Comparison of ENCODE assay signal across 9 cellular contexts in genomic region chr6:129498556-129498940, GRCh38.
DNase-seq lines count a peak whose midpoint lies in the region; ATAC-seq and TF ChIP-seq lines count a peak whose summit lies in the region.
"Had no signal": no experiment of that assay in that cellular context is flagged by ENCODE, and none has a peak within 500 bp of the region (broad histone marks: within the 10 kb centered on the region; RNA-seq: fewer than 3 reads in every experiment).

No MANE protein-coding gene starts in this region.

- no peaks in the 10 kb centered on the region for H3K9me3 Mint-ChIP-seq in activated T-cell treated with anti-CD3 and anti-CD28 coated beads, Interleukin-2, amount 50 U/mL, for 4 hours
- H3K9me3 Mint-ChIP-seq in activated naive CD8-positive, alpha-beta T cell treated with anti-CD3 and anti-CD28 coated beads, Interleukin-2, amount 10 ng/mL, durations not matched to agents 7 days and 5 days, result no peaks in the 10 kb centered on the region
- H3K9me3 Mint-ChIP-seq: memory B cell had no signal

- peak overlapping the region; percentile 4 for H3K4me3 ChIP-seq in suprapubic skin
- no peak overlapping the region for H3K4me3 ChIP-seq in sigmoid colon

- H3K4me1 ChIP-seq in foreskin keratinocyte, result peaks cover 66% of the 10 kb centered on the region
- peaks cover 49% of the 10 kb centered on the region for H3K4me1 ChIP-seq in suprapubic skin
- peaks cover 0 to 15% (median 4%) of the 10 kb centered on the region in 4 donors for H3K4me1 ChIP-seq in sigmoid colon

- ATAC-seq in activated T-cell treated with anti-CD3 and anti-CD28 coated beads, Interleukin-2, amount 50 U/mL, for 4 hours, result peak in 1 of 2 donors; percentile 23
- no peak for ATAC-seq in activated naive CD8-positive, alpha-beta T cell treated with anti-CD3 and anti-CD28 coated beads, Interleukin-2, amount 10 ng/mL, durations not matched to agents 7 days and 5 days (ENCODE audit: low read depth)
- ATAC-seq in foreskin keratinocyte (no peak), GM18868 (IDR thresholded peaks at IDR 0.05; ENCODE audit: unreplicated experiment) (no peak)

- no peaks in the 10 kb centered on the region for H3K36me3 Mint-ChIP-seq in activated T-cell treated with anti-CD3 and anti-CD28 coated beads, Interleukin-2, amount 50 U/mL, for 4 hours (ENCODE audit: insufficient read depth)
- no peaks in the 10 kb centered on the region for H3K36me3 Mint-ChIP-seq in activated naive CD8-positive, alpha-beta T cell treated with anti-CD3 and anti-CD28 coated beads, Interleukin-2, amount 10 ng/mL, durations not matched to agents 7 days and 5 days
- H3K36me3 Mint-ChIP-seq: memory B cell had no signal

- H3K27me3 ChIP-seq in foreskin keratinocyte, result no peaks in the 10 kb centered on the region
- H3K27me3 ChIP-seq in suprapubic skin, result no peaks in the 10 kb centered on the region
- H3K27me3 ChIP-seq in sigmoid colon, result no peaks in the 10 kb centered on the region

- no peaks in the 10 kb centered on the region for H3K27me3 Mint-ChIP-seq in activated T-cell treated with anti-CD3 and anti-CD28 coated beads, Interleukin-2, amount 50 U/mL, for 4 hours (ENCODE audit: low read depth)
- no peaks in the 10 kb centered on the region for H3K27me3 Mint-ChIP-seq in activated naive CD8-positive, alpha-beta T cell treated with anti-CD3 and anti-CD28 coated beads, Interleukin-2, amount 10 ng/mL, durations not matched to agents 7 days and 5 days
- H3K27me3 Mint-ChIP-seq: memory B cell had no signal

- H3K27ac Mint-ChIP-seq in activated naive CD8-positive, alpha-beta T cell treated with anti-CD3 and anti-CD28 coated beads, Interleukin-2, amount 10 ng/mL, durations not matched to agents 7 days and 5 days, result no peak overlapping the region
- H3K27ac Mint-ChIP-seq: memory B cell had no signal

- intact Hi-C loops in sigmoid colon (cut with DNase I), result loop anchor here (1.0 kb wide), 1 partner anchor 77 kb away; no protein-coding TSS in a partner anchor

- H3K36me3 ChIP-seq in suprapubic skin (no peaks in the 10 kb centered on the region), sigmoid colon (no peaks in the 10 kb centered on the region)

- TF ChIP-seq POLR2A in suprapubic skin (IDR thresholded peaks at IDR 0.05) (no peak), sigmoid colon (IDR thresholded peaks at IDR 0.05) (no peak)

- H3K9me3 ChIP-seq in suprapubic skin (no peaks in the 10 kb centered on the region), sigmoid colon (no peaks in the 10 kb centered on the region)

- TF ChIP-seq EP300 in suprapubic skin (IDR thresholded peaks at IDR 0.05), result no peak
- no peak for TF ChIP-seq EP300 in sigmoid colon (IDR thresholded peaks at IDR 0.05)

- TF ChIP-seq CTCF in foreskin keratinocyte (conservative IDR thresholded peaks at IDR 0.05) (no peak), suprapubic skin (IDR thresholded peaks at IDR 0.05) (no peak), sigmoid colon (IDR thresholded peaks at IDR 0.05) (no peak)

- DNase-seq in activated T-cell treated with anti-CD3 and anti-CD28 coated beads, Interleukin-2, amount 50 U/mL, for 4 hours, result no peak
- DNase-seq in activated T-cell treated with anti-CD3 and anti-CD28 coated beads, Interleukin-2, amount 50 U/mL, for 48 hours, result no peak
- no peak for DNase-seq in activated naive CD8-positive, alpha-beta T cell treated with anti-CD3 and anti-CD28 coated beads, Interleukin-2, amount 10 ng/mL, durations not matched to agents 7 days and 5 days
- DNase-seq in foreskin keratinocyte (peak; percentile 59 to 73), suprapubic skin (ENCODE audit: low spot score in 2 of 2) (no peak), hepatic stellate cell (ENCODE audit: low spot score) (no peak), sigmoid colon (no peak)

- 45% methylated on average over 2 of the region's 2 CpGs for WGBS in suprapubic skin
- 71 to 89% methylated on average over 2 of the region's 2 CpGs for WGBS in sigmoid colon, 2 donors

- H3K27ac ChIP-seq in foreskin keratinocyte (peak overlapping the region; percentile 98), suprapubic skin (peak overlapping the region; percentile 78), sigmoid colon (no peak overlapping the region)

- H3K4me1 Mint-ChIP-seq in activated T-cell treated with anti-CD3 and anti-CD28 coated beads, Interleukin-2, amount 50 U/mL, for 4 hours (ENCODE audit: low read depth), result peaks cover 65% of the 10 kb centered on the region
- peaks cover 20% of the 10 kb centered on the region for H3K4me1 Mint-ChIP-seq in activated naive CD8-positive, alpha-beta T cell treated with anti-CD3 and anti-CD28 coated beads, Interleukin-2, amount 10 ng/mL, durations not matched to agents 7 days and 5 days

- H3K4me3 Mint-ChIP-seq in activated T-cell treated with anti-CD3 and anti-CD28 coated beads, Interleukin-2, amount 50 U/mL, for 4 hours, result peak overlapping the region; percentile 65
- peak overlapping the region; percentile 53 for H3K4me3 Mint-ChIP-seq in activated naive CD8-positive, alpha-beta T cell treated with anti-CD3 and anti-CD28 coated beads, Interleukin-2, amount 10 ng/mL, durations not matched to agents 7 days and 5 days

- POLR2A ChIA-PET in activated naive CD8-positive, alpha-beta T cell treated with anti-CD3 and anti-CD28 coated beads, Interleukin-2, amount 10 ng/mL, durations not matched to agents 7 days and 5 days (lab: Charles Lee), result no interaction called here

Comparison
In these comparisons a context has a peak if more than half of its experiments do, and no peak if none do; other contexts are left out.
1. DNase-seq: peak in foreskin keratinocyte (2 of 2); none in activated T-cell treated with anti-CD3 and anti-CD28 coated beads, Interleukin-2, amount 50 U/mL, for 4 hours (single experiment), activated T-cell treated with anti-CD3 and anti-CD28 coated beads, Interleukin-2, amount 50 U/mL, for 48 hours (0 of 2), activated naive CD8-positive, alpha-beta T cell treated with anti-CD3 and anti-CD28 coated beads, Interleukin-2, amount 10 ng/mL, durations not matched to agents 7 days and 5 days (single experiment), suprapubic skin (0 of 2), hepatic stellate cell (single experiment) and sigmoid colon (single experiment).
2. H3K27ac ChIP-seq: peak in foreskin keratinocyte (single experiment) and suprapubic skin (single experiment); none in sigmoid colon (0 of 4).